10 cellular contexts compared by ENCODE assay signal in genomic region chr5:10257870-10258269, GRCh38.
"Had no signal": no experiment of that assay in that cellular context is flagged by ENCODE, and none has a peak within 500 bp of the region (broad histone marks: within the 10 kb centered on the region; RNA-seq: fewer than 3 reads in every experiment).

No MANE protein-coding gene starts in this region.

- H3K9me3 Mint-ChIP-seq: stimulated activated naive B cell treated with anti-CD40 and anti-IgM and Interleukin-4, amounts not matched to agents 10 μg/mL and 1 μg/mL and 100 μg/mL, for 72 hours; type B pancreatic cell had no signal

- H3K27ac Mint-ChIP-seq: stimulated activated naive B cell treated with anti-CD40 and anti-IgM and Interleukin-4, amounts not matched to agents 10 μg/mL and 1 μg/mL and 100 μg/mL, for 72 hours; T-helper 17 cell; type B pancreatic cell had no signal

- H3K4me3 Mint-ChIP-seq: stimulated activated naive B cell treated with anti-CD40 and anti-IgM and Interleukin-4, amounts not matched to agents 10 μg/mL and 1 μg/mL and 100 μg/mL, for 72 hours; T-helper 17 cell; type B pancreatic cell had no signal

- ATAC-seq: gastroesophageal sphincter; sciatic nerve; stimulated activated naive B cell treated with anti-CD40 and anti-IgM and Interleukin-4, amounts not matched to agents 10 μg/mL and 1 μg/mL and 100 μg/mL, for 72 hours; T-helper 17 cell had no signal

- H3K27me3 Mint-ChIP-seq: stimulated activated naive B cell treated with anti-CD40 and anti-IgM and Interleukin-4, amounts not matched to agents 10 μg/mL and 1 μg/mL and 100 μg/mL, for 72 hours; T-helper 17 cell; type B pancreatic cell had no signal

- DNase-seq: colonic mucosa; effector CD4-positive, alpha-beta T cell; kidney glomerular epithelial cell; spleen; stimulated activated CD4-positive, alpha-beta T cell treated with anti-CD3 and anti-CD28 coated beads, Interleukin-1b, Interleukin-23, amount 100 ng/mL, for 48 hours; stimulated activated naive B cell treated with anti-CD40 and anti-IgM and Interleukin-4, amounts not matched to agents 10 μg/mL and 1 μg/mL and 100 μg/mL, for 72 hours; T-helper 17 cell had no signal
